ENCODE assay signal across 8 cellular contexts in the genomic region with DNA sequence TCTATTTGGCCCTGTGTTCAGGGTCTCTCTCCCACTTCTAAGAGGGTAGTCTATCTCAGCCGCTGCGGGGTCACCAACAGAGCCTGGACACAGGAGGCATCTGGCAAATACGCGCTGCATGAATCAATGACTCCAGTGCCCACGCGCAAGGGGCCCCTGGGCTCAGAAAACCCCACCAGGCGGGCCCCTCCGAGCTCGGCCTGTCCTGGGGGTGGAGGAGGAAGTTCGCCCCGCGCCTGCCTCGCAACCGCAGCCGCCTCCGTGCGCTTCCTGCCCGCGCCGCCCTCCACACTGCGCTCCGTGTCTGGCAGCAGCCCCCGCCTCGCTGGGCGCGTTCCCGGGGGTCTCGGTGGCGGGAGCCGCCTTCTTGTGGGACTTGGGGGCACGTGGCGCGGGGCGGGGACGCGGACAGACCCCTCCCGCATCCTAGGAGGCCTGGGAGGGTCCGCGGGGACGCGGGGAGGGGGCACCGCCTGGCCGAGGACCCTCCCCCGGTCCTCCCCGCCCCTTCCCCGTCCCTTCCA. TPM values are rescaled to one million over a fixed set of nuclear protein-coding genes. Genes with fewer than 3 reads are reported as not detected.
DNase-seq lines count a peak whose midpoint lies in the region; ATAC-seq and TF ChIP-seq lines count a peak whose summit lies in the region.

No MANE protein-coding gene starts in this region.

- peaks cover 34% of the 10 kb centered on the region for H4K20me1 ChIP-seq in IMR-90 (ENCODE audit: insufficient read depth, low read length)

- H2BK12ac ChIP-seq in neuronal stem cell (ENCODE audit: low read length), result peak overlapping the region; percentile 84

- H3K4me2 ChIP-seq in IMR-90 (ENCODE audit: low read depth, low read length) (peak overlapping the region; percentile 17), neuronal stem cell (ENCODE audit: insufficient read depth, low read length, poor library complexity, severe bottlenecking) (peak overlapping the region; percentile 86)

- peaks cover 55% of the 10 kb centered on the region for H3K4me1 Mint-ChIP-seq in activated CD8-positive, alpha-beta T cell treated with anti-CD3 and anti-CD28 coated beads for 36 hours (ENCODE audit: low read depth)
- H3K4me1 Mint-ChIP-seq in endothelial cell (ENCODE audit: unreplicated experiment) (peaks cover 18% of the 10 kb centered on the region), type B pancreatic cell (ENCODE audit: unreplicated experiment) (peaks cover 18% of the 10 kb centered on the region)

- no peaks in the 10 kb centered on the region for H3K9me1 ChIP-seq in IMR-90 (ENCODE audit: insufficient read depth, low read length)

- H3K4me3 Mint-ChIP-seq in activated CD8-positive, alpha-beta T cell treated with anti-CD3 and anti-CD28 coated beads for 36 hours, result peak overlapping the region; percentile 69
- H3K4me3 Mint-ChIP-seq in endothelial cell (ENCODE audit: unreplicated experiment) (peak overlapping the region; percentile 74), type B pancreatic cell (peak overlapping the region; percentile 74)

- peaks cover 7% of the 10 kb centered on the region for H3K36me3 Mint-ChIP-seq in activated CD8-positive, alpha-beta T cell treated with anti-CD3 and anti-CD28 coated beads for 36 hours (ENCODE audit: low read depth)
- H3K36me3 Mint-ChIP-seq in endothelial cell (ENCODE audit: low read depth, unreplicated experiment), result peaks cover 3% of the 10 kb centered on the region
- H3K36me3 Mint-ChIP-seq in type B pancreatic cell, result no peaks in the 10 kb centered on the region

- H3K79me1 ChIP-seq in IMR-90 (ENCODE audit: low read depth in 1 of 2, low read length in 2 of 2) (peaks cover 5 to 31% of the 10 kb centered on the region in 2 experiments; a peak in 3 of 4 replicates), neuronal stem cell (ENCODE audit: low read depth, low read length) (peaks cover 26% of the 10 kb centered on the region)

- intact Hi-C loops in IMR-90 (cut with micrococcal nuclease), result no loop called here
- intact Hi-C loops in activated CD8-positive, alpha-beta T cell treated with anti-CD3 and anti-CD28 coated beads for 36 hours (cut with micrococcal nuclease), result no loop called here

- WGBS in IMR-90 (ENCODE audit: extremely low coverage in 2 of 2, insufficient read length in 1 of 2), 2 experiments, result 0% methylated on average over 2 of the region's 46 CpGs; no CpG with 5 or more reads in 1 of the 2 experiments
- no CpG with 5 or more reads among the region's 46 CpGs for WGBS in neuronal stem cell (ENCODE audit: extremely low coverage in 2 of 2, insufficient read length in 2 of 2, insufficient replicate concordance in 1 of 2), 2 donors

- no TSS peak for BruUV-seq in IMR-90 (replicated peaks; lab: Mats Ljungman, UMichigan)

- no peak overlapping the region for H2BK5ac ChIP-seq in IMR-90 (ENCODE audit: low read depth, low read length, poor library complexity, severe bottlenecking)
- H2BK5ac ChIP-seq in neuronal stem cell (ENCODE audit: low read length), result peak overlapping the region; percentile 13

- ATAC-seq in IMR-90 (ENCODE audit: low read depth) (no peak), GM21737 (IDR thresholded peaks at IDR 0.05; ENCODE audit: unreplicated experiment) (no peak)
- ATAC-seq in activated CD8-positive, alpha-beta T cell treated with anti-CD3 and anti-CD28 coated beads for 36 hours, result peak; percentile 35

- no peak overlapping the region for H3K9ac ChIP-seq in IMR-90 (ENCODE audit: low read depth, low read length)
- H3K9ac ChIP-seq in neuronal stem cell (ENCODE audit: low read depth, low read length, poor library complexity), result peak overlapping the region; percentile 96

- in situ Hi-C loops in IMR-90 (cut with MboI; ENCODE audit: low sequenced_read_pairs), result no loop called here

- H3K27ac ChIP-seq in IMR-90 (ENCODE audit: insufficient read depth, low read length), result no peak overlapping the region
- no peak overlapping the region for H3K27ac ChIP-seq in neuronal stem cell (replicated peaks; ENCODE audit: low read length)

- H3K36me3 ChIP-seq in IMR-90 (ENCODE audit: control insufficient read depth, insufficient read depth, low read length) (no peaks in the 10 kb centered on the region), neuronal stem cell (replicated peaks in 1 of 2; ENCODE audit: control insufficient read depth in 2 of 2, insufficient read depth in 2 of 2, low read length in 2 of 2) (peaks cover 0 to 12% of the 10 kb centered on the region in 2 donors)

- H3K23ac ChIP-seq in IMR-90 (ENCODE audit: low read depth, low read length) (no peak overlapping the region), neuronal stem cell (ENCODE audit: low read depth, low read length, poor library complexity) (no peak overlapping the region)

- TF ChIP-seq CTCF in IMR-90 (conservative IDR thresholded peaks at IDR 0.05; ENCODE audit: low read depth, low read length) (no peak), endothelial cell (IDR thresholded peaks at IDR 0.05; ENCODE audit: unreplicated experiment) (no peak), type B pancreatic cell (conservative IDR thresholded peaks at IDR 0.05) (no peak)
- TF ChIP-seq CTCF in activated CD8-positive, alpha-beta T cell treated with anti-CD3 and anti-CD28 coated beads for 36 hours (IDR thresholded peaks at IDR 0.05), result no peak

- H2AK5ac ChIP-seq in IMR-90 (ENCODE audit: low read depth, low read length), result no peak overlapping the region
- peak overlapping the region; percentile 94 for H2AK5ac ChIP-seq in neuronal stem cell (ENCODE audit: low read depth, low read length)

- H3K4me3 ChIP-seq in IMR-90 (ENCODE audit: insufficient read depth, low read depth, low read length), result peak overlapping the region; percentile 50
- peak overlapping the region; percentile 46 to 84 for H3K4me3 ChIP-seq in neuronal stem cell (ENCODE audit: low read length in 2 of 2)

- no peak overlapping the region for H4K8ac ChIP-seq in IMR-90 (ENCODE audit: low read depth in 2 of 2, low read length in 2 of 2)
- peak overlapping the region; percentile 17 for H4K8ac ChIP-seq in neuronal stem cell (ENCODE audit: low read depth, low read length)

- no peak overlapping the region for H3K14ac ChIP-seq in IMR-90 (replicated peaks; ENCODE audit: low read depth, low read length)
- peak overlapping the region; percentile 94 for H3K14ac ChIP-seq in neuronal stem cell (ENCODE audit: low read length)

- peak overlapping the region; percentile 94 for H3K27ac Mint-ChIP-seq in activated CD8-positive, alpha-beta T cell treated with anti-CD3 and anti-CD28 coated beads for 36 hours
- H3K27ac Mint-ChIP-seq in endothelial cell (ENCODE audit: unreplicated experiment) (no peak overlapping the region), type B pancreatic cell (no peak overlapping the region)

- H2BK15ac ChIP-seq in IMR-90 (ENCODE audit: low read depth, low read length), result no peak overlapping the region
- peak overlapping the region; percentile 49 for H2BK15ac ChIP-seq in neuronal stem cell (ENCODE audit: low read length)

- no peaks in the 10 kb centered on the region for H3K9me3 Mint-ChIP-seq in activated CD8-positive, alpha-beta T cell treated with anti-CD3 and anti-CD28 coated beads for 36 hours
- H3K9me3 Mint-ChIP-seq in endothelial cell (ENCODE audit: unreplicated experiment), result peaks cover 4% of the 10 kb centered on the region
- no peaks in the 10 kb centered on the region for H3K9me3 Mint-ChIP-seq in type B pancreatic cell

- no peak for TF ChIP-seq RAD21 in IMR-90 (IDR thresholded peaks at IDR 0.05; ENCODE audit: low read length)

- CTCF ChIA-PET in IMR-90 (lab: Yijun Ruan, JAX), result no interaction called here
- CTCF ChIA-PET in activated CD8-positive, alpha-beta T cell treated with anti-CD3 and anti-CD28 coated beads for 36 hours (lab: Charles Lee), result no interaction called here

- peak overlapping the region; percentile 65 for H2AK9ac ChIP-seq in IMR-90 (replicated peaks; ENCODE audit: low read depth, low read length, poor library complexity)

- POLR2A ChIA-PET in IMR-90 (lab: Charles Lee; ENCODE audit: unreplicated experiment), result no interaction called here
- POLR2A ChIA-PET in activated CD8-positive, alpha-beta T cell treated with anti-CD3 and anti-CD28 coated beads for 36 hours (lab: Charles Lee), result interaction anchor here (1.6 kb wide), 1 partner anchor 11 kb away, joined by 4 read pairs; no protein-coding TSS in a partner anchor

- dilution Hi-C loops in IMR-90 (cut with HindIII; ENCODE audit: low sequenced_read_pairs, unreplicated experiment), result no loop called here

- H3K18ac ChIP-seq in IMR-90 (ENCODE audit: low read depth, low read length), result no peak overlapping the region
- H3K18ac ChIP-seq in neuronal stem cell (ENCODE audit: low read length), result peak overlapping the region; percentile 97

- H3K4me1 ChIP-seq in IMR-90 (ENCODE audit: control insufficient read depth, insufficient read depth, low read length) (peaks cover 13% of the 10 kb centered on the region; the same call in 1 of the 2 replicates), neuronal stem cell (ENCODE audit: control insufficient read depth in 2 of 2, insufficient read depth in 1 of 2, low read depth in 1 of 2, low read length in 2 of 2) (peaks cover 10 to 16% of the 10 kb centered on the region in 2 donors)

- H3K27me3 ChIP-seq in IMR-90 (ENCODE audit: control insufficient read depth, insufficient read depth, low read length) (peaks cover 3% of the 10 kb centered on the region), neuronal stem cell (ENCODE audit: control insufficient read depth in 3 of 3, insufficient read depth in 3 of 3, low read depth in 1 of 3, low read length in 3 of 3) (peaks cover 0 to 47% (median 16%) of the 10 kb centered on the region in 3 experiments)

- no peaks in the 10 kb centered on the region for H3K27me3 Mint-ChIP-seq in activated CD8-positive, alpha-beta T cell treated with anti-CD3 and anti-CD28 coated beads for 36 hours
- H3K27me3 Mint-ChIP-seq in endothelial cell (ENCODE audit: unreplicated experiment) (peaks cover 29% of the 10 kb centered on the region), type B pancreatic cell (peaks cover 22% of the 10 kb centered on the region)

- no peak for TF ChIP-seq POLR2A in IMR-90 (IDR thresholded peaks at IDR 0.05; ENCODE audit: low read depth, low read length)

- no peak overlapping the region for H2BK20ac ChIP-seq in IMR-90 (ENCODE audit: low read depth, low read length)

- peak overlapping the region; percentile 92 for H2AFZ ChIP-seq in IMR-90 (replicated peaks; ENCODE audit: low read length, poor library complexity)
- H2AFZ ChIP-seq in neuronal stem cell (ENCODE audit: low read length), result peak overlapping the region; percentile 94

- DNase-seq in GM19238 (ENCODE audit: insufficient read length, low spot score) (peak; percentile 56), IMR-90 (no peak), endothelial cell (ENCODE audit: low spot score) (peak; percentile 35), neuronal stem cell (ENCODE audit: low spot score) (peak; percentile 21), type B pancreatic cell (ENCODE audit: extremely low spot score, unreplicated experiment) (no peak), amniotic stem cell (lab: John Stamatoyannopoulos, UW) (no peak)
- DNase-seq in activated CD8-positive, alpha-beta T cell treated with anti-CD3 and anti-CD28 coated beads for 36 hours, result peak; percentile 82

- no peak overlapping the region for H4K91ac ChIP-seq in IMR-90 (ENCODE audit: insufficient read depth, low read depth, low read length)
- H4K91ac ChIP-seq in neuronal stem cell (ENCODE audit: low read depth, low read length, poor library complexity), result no peak overlapping the region

- H4K5ac ChIP-seq in IMR-90 (ENCODE audit: low read depth, low read length), result no peak overlapping the region

- no peak overlapping the region for H3K56ac ChIP-seq in IMR-90 (ENCODE audit: extremely low read depth, insufficient read depth, low read length)

- H3K4ac ChIP-seq in IMR-90 (ENCODE audit: low read depth, low read length) (no peak overlapping the region), neuronal stem cell (ENCODE audit: low read length) (no peak overlapping the region)

- H2BK120ac ChIP-seq in IMR-90 (ENCODE audit: low read depth, low read length) (no peak overlapping the region), neuronal stem cell (ENCODE audit: low read depth, low read length) (no peak overlapping the region)

- H3K9me3 ChIP-seq in IMR-90 (ENCODE audit: control insufficient read depth, insufficient read depth, low read length), result no peaks in the 10 kb centered on the region
- H3K9me3 ChIP-seq in neuronal stem cell (replicated peaks in 1 of 2; ENCODE audit: control insufficient read depth in 2 of 2, insufficient read depth in 1 of 2, low read depth in 1 of 2, low read length in 2 of 2), result peaks cover 0 to 3% of the 10 kb centered on the region in 2 donors

RNA-seq across cellular contexts. Expression of gene FBRSL1, which starts 0.8 kb away (rescaled TPM):
- 0.36 and 0.83 TPM in 2 replicates for total RNA-seq in IMR-90 (2012; rRNA removed)
- 10.8 and 12.9 TPM in 2 replicates for polyA plus RNA-seq in IMR-90 (2012; rRNA removed)
- 9.9 and 14.5 TPM in 2 replicates for polyA plus RNA-seq in IMR-90 (2012; cell fraction: cytosol; rRNA removed)
- 30.2 and 71.7 TPM in 2 replicates for polyA plus RNA-seq in IMR-90 (2012; cell fraction: nucleus; rRNA removed; ENCODE audit: low replicate concordance)
- total RNA-seq in activated CD8-positive, alpha-beta T cell treated with anti-CD3 and anti-CD28 coated beads for 36 hours, result 10 to 100 TPM; 41.4 to 48.1 TPM
- total RNA-seq in endothelial cell (ENCODE audit: unreplicated experiment), result 38.4 TPM
- polyA plus RNA-seq in neuronal stem cell (2013, experiment 1 of 2), result 61.7 TPM
- 70.1 TPM for polyA plus RNA-seq in neuronal stem cell (2013, experiment 2 of 2)
- total RNA-seq in type B pancreatic cell (ENCODE audit: low replicate concordance), result 108 TPM in 2 replicates

Comparison
In these comparisons a context has a peak if more than half of its experiments do, and no peak if none do; other contexts are left out.
1. DNase-seq: peak in GM19238 (single experiment), activated CD8-positive, alpha-beta T cell treated with anti-CD3 and anti-CD28 coated beads for 36 hours (single experiment), endothelial cell (single experiment) and neuronal stem cell (single experiment); none in IMR-90 (single experiment), type B pancreatic cell (single experiment) and amniotic stem cell (single experiment).
2. RNA of gene FBRSL1, which starts 0.8 kb away (total RNA-seq): 108 TPM in type B pancreatic cell, 41.4 to 48.1 TPM in activated CD8-positive, alpha-beta T cell treated with anti-CD3 and anti-CD28 coated beads for 36 hours and 38.4 TPM in endothelial cell (single experiment); 0.36 to 0.83 TPM in IMR-90; every median in the first group is over 10 times any median in the second.
3. Peak in every context shown above with its lines, with median percentiles within 50 percentile points of each other: H3K4me3 Mint-ChIP-seq.